18 cellular contexts compared by ENCODE assay signal in the genomic region with DNA sequence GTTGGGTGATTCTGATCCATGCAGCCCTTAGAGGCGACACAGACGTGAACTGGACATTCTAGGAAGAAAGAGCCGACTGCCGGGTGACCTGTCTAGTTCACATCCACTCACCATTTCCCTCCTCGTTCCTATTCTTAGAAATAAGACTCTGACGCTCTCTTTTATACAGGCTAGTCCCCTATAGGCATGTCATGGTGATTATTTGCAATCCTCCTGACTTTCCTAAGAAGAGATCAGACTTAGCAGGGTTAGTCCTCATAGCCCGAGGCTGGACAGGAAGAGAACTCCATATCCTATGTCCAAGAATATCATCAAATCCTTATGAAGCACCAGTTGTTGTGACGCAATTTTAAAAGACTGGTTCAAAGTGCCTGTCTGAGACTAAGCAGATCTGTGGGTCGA.
DNase-seq lines count a peak whose midpoint lies in the region; ATAC-seq and TF ChIP-seq lines count a peak whose summit lies in the region.
"Had no signal": no experiment of that assay in that cellular context is flagged by ENCODE, and none has a peak within 500 bp of the region (broad histone marks: within the 10 kb centered on the region; RNA-seq: fewer than 3 reads in every experiment).

No MANE protein-coding gene starts in this region.

- no peak for DNase-seq in left ventricle myocardium superior
- no peak for DNase-seq in cardiac septum (ENCODE audit: low spot score)
- DNase-seq in colonic mucosa, result no peak
- DNase-seq in activated naive CD4-positive, alpha-beta T cell treated with anti-CD3 and anti-CD28 coated beads, Interleukin-2, amount 50 U/mL, for 16 hours, result no peak
- no peak for DNase-seq in 8988T
- no peak for DNase-seq in amniotic stem cell (lab: John Stamatoyannopoulos, UW)
- DNase-seq in activated CD4-positive, alpha-beta T cell treated with anti-CD3 and anti-CD28 coated beads, Interleukin-2, amount 50 U/mL, for 4 hours, result no peak
- DNase-seq: activated CD4-positive, alpha-beta T cell treated with anti-CD3 and anti-CD28 coated beads, Interleukin-2, amount 50 U/mL, for 1 hour; aorta; COR-L47; effector memory CD8-positive, alpha-beta T cell; hippocampal formation; KBM-7; NCI-H1436; NCI-H524; stimulated activated naive CD8-positive, alpha-beta T cell treated with anti-CD3 and anti-CD28 coated beads, Interleukin-15, Interleukin-2, amounts not matched to agents 100 U/mL and 50 U/mL, for 24 hours; T-helper 2 cell had no signal

- H3K4me3 ChIP-seq in colonic mucosa, result no peak overlapping the region

- intact Hi-C loops in left ventricle myocardium superior (cut with micrococcal nuclease) (no loop called here), cardiac septum (cut with DNase I) (no loop called here), colonic mucosa (cut with DNase I) (no loop called here)

- no peaks in the 10 kb centered on the region for H3K36me3 ChIP-seq in colonic mucosa

- TF ChIP-seq CTCF in colonic mucosa (IDR thresholded peaks at IDR 0.05), result no peak

- no peaks in the 10 kb centered on the region for H3K4me1 ChIP-seq in colonic mucosa

- peak overlapping the region in 1 of 2 donors; percentile 12 for H3K9ac ChIP-seq in colonic mucosa (ENCODE audit: low read depth in 2 of 2, low read length in 2 of 2)

- peak; percentile 31 for ATAC-seq in left ventricle myocardium superior
- ATAC-seq: effector memory CD8-positive, alpha-beta T cell; stimulated activated naive CD8-positive, alpha-beta T cell treated with anti-CD3 and anti-CD28 coated beads, Interleukin-15, Interleukin-2, amounts not matched to agents 100 U/mL and 50 U/mL, for 24 hours had no signal

- H3K27ac ChIP-seq in colonic mucosa (peak overlapping the region; percentile 50), layer of hippocampus (ENCODE audit: low read depth, low read length) (peak overlapping the region; percentile 92)

- H3K27me3 ChIP-seq in colonic mucosa (no peaks in the 10 kb centered on the region), layer of hippocampus (ENCODE audit: control insufficient read depth, insufficient read depth, low read length) (no peaks in the 10 kb centered on the region)

- no peaks in the 10 kb centered on the region for H3K9me3 ChIP-seq in colonic mucosa
